11 cellular contexts compared by ENCODE assay signal in genomic region chr1:53656062-53656915, GRCh38.
DNase-seq lines count a peak whose midpoint lies in the region; ATAC-seq lines count a peak whose summit lies in the region.
"Had no signal": no experiment of that assay in that cellular context is flagged by ENCODE, and none has a peak within 500 bp of the region (broad histone marks: within the 10 kb centered on the region; RNA-seq: fewer than 3 reads in every experiment).

No MANE protein-coding gene starts in this region.

- intact Hi-C loops in left colon (cut with DNase I, micrococcal nuclease), result no loop called here

- peak; percentile 84 for DNase-seq in AG08395 (ENCODE audit: low spot score)
- DNase-seq in H4 (ENCODE audit: low spot score), result peak; percentile 73
- DNase-seq in amniotic stem cell (lab: John Stamatoyannopoulos, UW), result peak; percentile 32
- peak; percentile 85 for DNase-seq in hepatic stellate cell (ENCODE audit: low spot score)
- no peak for DNase-seq in pons (ENCODE audit: low spot score)
- DNase-seq in NCI-H69 (lab: John Stamatoyannopoulos, UW), result no peak
- no peak for DNase-seq in left colon
- DNase-seq: body of pancreas; NCI-H187; stimulated activated naive CD8-positive, alpha-beta T cell treated with anti-CD3 and anti-CD28 coated beads, Interleukin-15, Interleukin-2, amounts not matched to agents 100 U/mL and 50 U/mL, for 24 hours had no signal

- ATAC-seq in left colon (no peak), GM21619 (IDR thresholded peaks at IDR 0.05; ENCODE audit: unreplicated experiment) (no peak)
- ATAC-seq: body of pancreas; stimulated activated naive CD8-positive, alpha-beta T cell treated with anti-CD3 and anti-CD28 coated beads, Interleukin-15, Interleukin-2, amounts not matched to agents 100 U/mL and 50 U/mL, for 24 hours had no signal

Comparison
In these comparisons a context has a peak if more than half of its experiments do, and no peak if none do; other contexts are left out.
1. DNase-seq: peak in AG08395 (single experiment), H4 (single experiment), amniotic stem cell (single experiment) and hepatic stellate cell (single experiment); none in pons (single experiment), NCI-H69 (single experiment) and left colon (0 of 2).